26 cellular contexts compared by ENCODE assay signal in genomic region chr10:129816702-129817101, GRCh38.
"Had no signal": no experiment of that assay in that cellular context is flagged by ENCODE, and none has a peak within 500 bp of the region (broad histone marks: within the 10 kb centered on the region; RNA-seq: fewer than 3 reads in every experiment).

No MANE protein-coding gene starts in this region.

- H3K27ac ChIP-seq: stomach, suprapubic skin, testis, thoracic aorta, thyroid gland, tibial artery, tibial nerve, transverse colon, upper lobe of left lung, upper lobe of right lung, uterus, vagina had no signal

- H3K4me3 ChIP-seq: stomach, suprapubic skin, testis, thoracic aorta, thyroid gland, tibial artery, tibial nerve, transverse colon, upper lobe of left lung, upper lobe of right lung, uterus, vagina had no signal

- ATAC-seq: stimulated activated effector memory CD8-positive, alpha-beta T cell treated with anti-CD3 and anti-CD28 coated beads, Interleukin-12 subunit alpha, Interleukin-12 subunit beta, amount 100 ng/mL, for 72 hours; stimulated activated memory B cell treated with anti-CD40 and anti-IgM and Interleukin-4, amounts not matched to agents 10 μg/mL and 1 μg/mL and 100 μg/mL, for 72 hours; stimulated activated naive B cell treated with anti-CD40 and anti-IgM and Interleukin-4, amounts not matched to agents 10 μg/mL and 1 μg/mL and 100 μg/mL, for 72 hours; stimulated activated naive CD8-positive, alpha-beta T cell treated with anti-CD3 and anti-CD28 coated beads, Interleukin-15, Interleukin-2, amounts not matched to agents 100 U/mL and 50 U/mL, for 24 hours had no signal

- H3K27me3 ChIP-seq: suprapubic skin, testis, thyroid gland, tibial nerve, transverse colon, upper lobe of left lung, upper lobe of right lung, uterus, vagina had no signal

- H3K9me3 ChIP-seq: testis, thoracic aorta, thyroid gland, transverse colon, upper lobe of right lung, uterus, vagina had no signal

- DNase-seq: stimulated activated CD4-positive, alpha-beta T cell treated with anti-CD3 and anti-CD28 coated beads, Interleukin-2, amount 100 ng/mL, for 48 hours; stimulated activated CD4-positive, alpha-beta T cell treated with anti-CD3 and anti-CD28 coated beads, Interleukin-4, amount 100 ng/mL, for 1 hour; stimulated activated CD4-positive, alpha-beta T cell treated with anti-CD3 and anti-CD28 coated beads, Interleukin-4, amount 100 ng/mL, for 24 hours; stimulated activated CD4-positive, alpha-beta T cell treated with anti-CD3 and anti-CD28 coated beads, Interleukin-4, amount 100 ng/mL, for 4 hours; stimulated activated CD8-positive, alpha-beta memory T cell treated with anti-CD3 and anti-CD28 coated beads, Interleukin-4, amount 100 ng/mL, for 48 hours; stimulated activated naive B cell treated with anti-CD40 and anti-IgM and Interleukin-4, amounts not matched to agents 10 μg/mL and 1 μg/mL and 100 μg/mL, for 72 hours; stimulated activated naive CD4-positive, alpha-beta T cell; stimulated activated naive CD4-positive, alpha-beta T cell treated with Interleukin-2 at 50 U/mL for 16 hours; stimulated activated naive CD8-positive, alpha-beta T cell treated with anti-CD3 and anti-CD28 coated beads, Interleukin-15, amount 100 ng/mL, for 72 hours; stimulated activated naive CD8-positive, alpha-beta T cell treated with anti-CD3 and anti-CD28 coated beads, Interleukin-15, Interleukin-2, amounts not matched to agents 100 U/mL and 50 U/mL, for 24 hours; stomach; substantia nigra; testis; thyroid gland; tibial artery; transverse colon; trophoblast cell; upper lobe of left lung; upper lobe of right lung; uterus had no signal

- H3K36me3 ChIP-seq: stomach, suprapubic skin, thoracic aorta, thyroid gland, tibial artery, tibial nerve, transverse colon, upper lobe of left lung, upper lobe of right lung, uterus, vagina had no signal

- H3K4me1 ChIP-seq: stomach, suprapubic skin, testis, thyroid gland, tibial artery, tibial nerve, transverse colon, upper lobe of left lung, upper lobe of right lung, uterus, vagina had no signal
